Comparison of ENCODE assay signal across 8 cellular contexts in genomic region chr12:126069549-126070165, GRCh38.
DNase-seq lines count a peak whose midpoint lies in the region; ATAC-seq and TF ChIP-seq lines count a peak whose summit lies in the region.

No MANE protein-coding gene starts in this region.

- DNase-seq in activated effector memory CD4-positive, alpha-beta T cell treated with anti-CD3 and anti-CD28 coated beads, Interleukin-2, amount 50 U/mL, for 16 hours = peak; percentile 71
- DNase-seq in activated effector memory CD4-positive, alpha-beta T cell treated with Interleukin-2 at 50 U/mL for 16 hours = no peak
- DNase-seq in HL-60 (ENCODE audit: low read depth in 1 of 2, low spot score in 1 of 2) (peak; percentile 24 to 51), OCI-LY7 (ENCODE audit: low spot score) (peak; percentile 69), astrocyte of the spinal cord (ENCODE audit: low read depth, low spot score) (peak; percentile 73), memory B cell (ENCODE audit: low spot score in 2 of 2) (peak; percentile 13 to 19), SKM-1 treated with dmso at 0.1 percent for 144 hours (lab: John Stamatoyannopoulos, UW; ENCODE audit: unreplicated experiment) (no peak), ovary (no peak)

- H3K4me1 Mint-ChIP-seq in memory B cell = no peaks in the 10 kb centered on the region

- no TSS peak for BruUV-seq in OCI-LY7 (replicated peaks; lab: Mats Ljungman, UMichigan)

- no peaks in the 10 kb centered on the region for H4K20me1 ChIP-seq in OCI-LY7 (ENCODE audit: insufficient read depth, low read length)

- TF ChIP-seq CTCF in HL-60 (IDR thresholded peaks at IDR 0.05; ENCODE audit: insufficient read depth, low read length) = peak; percentile 22
- peak; percentile 90 for TF ChIP-seq CTCF in OCI-LY7 (conservative IDR thresholded peaks at IDR 0.05; ENCODE audit: low read length)
- peak; percentile 63 for TF ChIP-seq CTCF in astrocyte of the spinal cord (IDR thresholded peaks at IDR 0.05; ENCODE audit: low read depth, low read length)
- TF ChIP-seq CTCF in ovary (IDR thresholded peaks at IDR 0.05) = no peak

- no peak overlapping the region for H3K4me3 ChIP-seq in HL-60 (replicated peaks; ENCODE audit: insufficient read depth, low read length)
- H3K4me3 ChIP-seq in OCI-LY7 (ENCODE audit: low read depth, low read length, poor library complexity, severe bottlenecking) = no peak overlapping the region
- H3K4me3 ChIP-seq in astrocyte of the spinal cord (ENCODE audit: low read depth, low read length) = no peak overlapping the region
- H3K4me3 ChIP-seq in ovary = no peak overlapping the region

- peaks cover 2% of the 10 kb centered on the region for H3K36me3 Mint-ChIP-seq in memory B cell

- no peak for TF ChIP-seq POLR2A in ovary (IDR thresholded peaks at IDR 0.05)

- in situ Hi-C loops in astrocyte of the spinal cord (cut with HindIII; ENCODE audit: low sequenced_read_pairs) = no loop called here

- no peak overlapping the region for H2AFZ ChIP-seq in OCI-LY7 (ENCODE audit: low read length)

- POLR2A ChIA-PET in OCI-LY7 (lab: Charles Lee) = no interaction called here

- no peak for TF ChIP-seq EP300 in ovary (IDR thresholded peaks at IDR 0.05)

- H3K27ac Mint-ChIP-seq in memory B cell = no peak overlapping the region

- no peaks in the 10 kb centered on the region for H3K79me2 ChIP-seq in OCI-LY7 (ENCODE audit: insufficient read depth, low read depth, low read length)

- no peaks in the 10 kb centered on the region for H3K9me2 ChIP-seq in OCI-LY7 (ENCODE audit: insufficient read depth, low read length)

- WGBS in ovary, 3 donors = 15 to 23% (median 19%) methylated on average over 4 of the region's 4 CpGs

- H3K9me3 Mint-ChIP-seq in memory B cell = peaks cover 16% of the 10 kb centered on the region

- CTCF ChIA-PET in OCI-LY7 (lab: Charles Lee; ENCODE audit: unreplicated experiment) = no interaction called here

- H3K9me3 ChIP-seq in OCI-LY7 (ENCODE audit: low read length) = no peaks in the 10 kb centered on the region
- no peaks in the 10 kb centered on the region for H3K9me3 ChIP-seq in ovary

- H3K4me1 ChIP-seq in OCI-LY7 (ENCODE audit: insufficient read depth, low read length, poor library complexity, severe bottlenecking) (no peaks in the 10 kb centered on the region), ovary (ENCODE audit: insufficient read depth) (no peaks in the 10 kb centered on the region)

- H3K27ac ChIP-seq in HL-60 (replicated peaks) (no peak overlapping the region), OCI-LY7 (ENCODE audit: low read depth, low read length, poor library complexity, severe bottlenecking) (no peak overlapping the region), ovary (no peak overlapping the region)

- no peak overlapping the region for H3K4me2 ChIP-seq in OCI-LY7 (ENCODE audit: low read length)

- H3K36me3 ChIP-seq in OCI-LY7 (ENCODE audit: insufficient read depth, low read length) (no peaks in the 10 kb centered on the region), ovary (no peaks in the 10 kb centered on the region)

- H3K27me3 Mint-ChIP-seq in memory B cell = no peaks in the 10 kb centered on the region

- no peaks in the 10 kb centered on the region for H3K27me3 ChIP-seq in HL-60 (ENCODE audit: insufficient read depth, poor library complexity, severe bottlenecking)
- no peaks in the 10 kb centered on the region for H3K27me3 ChIP-seq in ovary

- no peak for ATAC-seq in memory B cell (ENCODE audit: low read depth)

- no peak overlapping the region for H3K4me3 Mint-ChIP-seq in memory B cell

- intact Hi-C loops in OCI-LY7 (cut with micrococcal nuclease; ENCODE audit: unreplicated experiment) = loop anchor here (1.0 to 10.0 kb wide), 5 partner anchors 547 to 1315 kb away; no protein-coding TSS in a partner anchor
- intact Hi-C loops in ovary (cut with DNase I) = no loop called here

Comparison
In these comparisons a context has a peak if more than half of its experiments do, and no peak if none do; other contexts are left out.
1. DNase-seq: peak in activated effector memory CD4-positive, alpha-beta T cell treated with anti-CD3 and anti-CD28 coated beads, Interleukin-2, amount 50 U/mL, for 16 hours (single experiment), HL-60 (2 of 2), OCI-LY7 (single experiment), astrocyte of the spinal cord (single experiment) and memory B cell (2 of 2); none in activated effector memory CD4-positive, alpha-beta T cell treated with Interleukin-2 at 50 U/mL for 16 hours (single experiment), SKM-1 treated with dmso at 0.1 percent for 144 hours (single experiment) and ovary (0 of 5).
2. CTCF ChIP-seq: peak in HL-60 (single experiment), OCI-LY7 (single experiment) and astrocyte of the spinal cord (single experiment); none in ovary (0 of 3).